Comparison of ENCODE assay signal across 13 cellular contexts in the genomic region with DNA sequence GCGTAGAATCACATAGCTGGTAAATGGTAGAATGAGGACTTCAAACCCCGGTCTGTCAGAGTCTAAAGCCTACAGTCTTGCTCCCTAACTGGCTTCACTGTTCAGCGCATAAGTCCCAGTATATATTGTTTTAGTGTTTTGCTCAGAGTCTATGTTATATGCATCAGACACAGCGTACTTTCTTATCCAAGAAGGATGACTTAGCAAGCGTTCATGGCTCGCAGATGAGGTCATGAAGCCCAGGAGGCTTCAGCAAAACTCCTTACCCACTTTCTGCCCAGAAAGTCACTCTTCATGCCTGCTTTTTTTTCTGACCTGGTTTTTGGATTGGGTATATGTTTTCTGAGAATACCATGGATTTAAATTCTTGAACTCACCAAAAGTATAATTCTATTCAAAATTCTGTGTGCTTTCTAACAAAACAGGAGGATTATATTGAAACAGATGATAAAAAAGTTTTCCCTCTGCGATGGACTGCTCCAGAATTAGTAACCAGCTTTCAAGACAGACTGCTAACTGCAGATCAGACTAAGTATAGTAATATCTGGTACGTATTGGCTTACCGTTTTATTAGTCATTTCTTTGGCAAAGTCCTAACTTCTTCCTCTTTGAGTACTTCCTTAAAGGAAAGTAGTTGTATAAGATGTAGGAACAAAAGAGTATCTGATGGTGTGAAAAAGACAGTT. TPM values are rescaled to one million over a fixed set of nuclear protein-coding genes. Genes with fewer than 3 reads are reported as not detected.
A peak's percentile ranks its signal among the peaks of the same experiment; 100 is the strongest.
DNase-seq lines count a peak whose midpoint lies in the region; ATAC-seq and TF ChIP-seq lines count a peak whose summit lies in the region.
"Had no signal": no experiment of that assay in that cellular context is flagged by ENCODE, and none has a peak within 500 bp of the region (broad histone marks: within the 10 kb centered on the region; RNA-seq: fewer than 3 reads in every experiment).

No MANE protein-coding gene starts in this region.

- DNase-seq in MG63 (peak; percentile 52), adipocyte (ENCODE audit: low read depth) (no peak), kidney tubule cell (ENCODE audit: low spot score) (peak; percentile 13), upper lobe of right lung (no peak), OCI-M2 (lab: John Stamatoyannopoulos, UW; ENCODE audit: unreplicated experiment) (no peak), germinal center (ENCODE audit: low spot score) (no peak), nucleus accumbens (lab: John Stamatoyannopoulos, UW) (no peak)
- DNase-seq: activated naive CD8-positive, alpha-beta T cell treated with anti-CD3 and anti-CD28 coated beads, Interleukin-2, amount 10 ng/mL, durations not matched to agents 7 days and 5 days; DMS79 treated with DMSO at 0.1 percent for 48 hours; NCI-H446; SHP77; stimulated activated CD4-positive, alpha-beta T cell treated with anti-CD3 and anti-CD28 coated beads, Interleukin-4, amount 100 ng/mL, for 1 hour had no signal

- no peaks in the 10 kb centered on the region for H3K27me3 ChIP-seq in MG63
- H3K27me3 ChIP-seq in adipocyte (replicated peaks; ENCODE audit: control insufficient read depth, insufficient read depth, low read length) = no peaks in the 10 kb centered on the region
- no peaks in the 10 kb centered on the region for H3K27me3 ChIP-seq in upper lobe of right lung

- ATAC-seq in upper lobe of right lung = peak; percentile 45

- no peak for TF ChIP-seq CTCF in upper lobe of right lung (IDR thresholded peaks at IDR 0.05)

- H3K9me3 ChIP-seq in MG63 (no peaks in the 10 kb centered on the region), adipocyte (ENCODE audit: control insufficient read depth, low read length) (no peaks in the 10 kb centered on the region), upper lobe of right lung (no peaks in the 10 kb centered on the region)

- H3K36me3 ChIP-seq in MG63 (no peaks in the 10 kb centered on the region), adipocyte (ENCODE audit: control insufficient read depth, insufficient read depth, low read length, severe bottlenecking) (peaks cover 2% of the 10 kb centered on the region), upper lobe of right lung (peaks cover 13% of the 10 kb centered on the region)

- peak overlapping the region; percentile 76 for H3K9ac ChIP-seq in adipocyte (ENCODE audit: low read length)

- H3K4me3 ChIP-seq in MG63 = peak overlapping the region; percentile 1; the same call in 1 of the 2 replicates
- H3K4me3 ChIP-seq in adipocyte (ENCODE audit: low read length) = peak overlapping the region; percentile 65
- no peak overlapping the region for H3K4me3 ChIP-seq in upper lobe of right lung

- H3K4me1 ChIP-seq in adipocyte (ENCODE audit: control insufficient read depth, insufficient read depth, low read length) = peaks cover 19% of the 10 kb centered on the region
- peaks cover 3% of the 10 kb centered on the region for H3K4me1 ChIP-seq in upper lobe of right lung

- intact Hi-C loops in upper lobe of right lung (cut with DNase I) = no loop called here

- no peak overlapping the region for H3K27ac ChIP-seq in upper lobe of right lung

RNA-seq across cellular contexts. Expression of a gene that starts 24.6 kb away (rescaled TPM):
- 0.74 TPM in 1 of 2 replicates, not detected in the other for total RNA-seq in MG63 (2014; rRNA removed; shearing (Covaris generic); ENCODE audit: low replicate concordance)
- total RNA-seq in upper lobe of right lung = 0.81 TPM
- total RNA-seq: activated naive CD8-positive, alpha-beta T cell treated with anti-CD3 and anti-CD28 coated beads, Interleukin-2, amount 10 ng/mL, durations not matched to agents 7 days and 5 days; subcutaneous adipose tissue had no signal

Comparison
In these comparisons a context has a peak if more than half of its experiments do, and no peak if none do; other contexts are left out.
1. DNase-seq: peak in MG63 (single experiment) and kidney tubule cell (single experiment); none in adipocyte (single experiment), upper lobe of right lung (single experiment), OCI-M2 (single experiment), germinal center (single experiment) and nucleus accumbens (0 of 56).